8 cellular contexts compared by ENCODE assay signal in genomic region chr13:108915095-108915633, GRCh38.
A peak's percentile ranks its signal among the peaks of the same experiment; 100 is the strongest.
DNase-seq lines count a peak whose midpoint lies in the region; ATAC-seq and TF ChIP-seq lines count a peak whose summit lies in the region.

No MANE protein-coding gene starts in this region.

- intact Hi-C loops in body of pancreas (cut with DNase I) = no loop called here

- H3K4me3 ChIP-seq in BLaER1 treated with 17β-estradiol and CSF1 and Interleukin-3, amounts not matched to agents 10 nM and 100 nM = peak overlapping the region in 1 of 10 experiments; percentile 23; a peak in 1 of 20 replicates
- no peak overlapping the region for H3K4me3 ChIP-seq in body of pancreas

- peaks cover 4 to 16% (median 11%) of the 10 kb centered on the region in 10 experiments; a peak in 16 of 20 replicates for H3K4me1 ChIP-seq in BLaER1 treated with 17β-estradiol and CSF1 and Interleukin-3, amounts not matched to agents 10 nM and 100 nM
- peaks cover 19% of the 10 kb centered on the region for H3K4me1 ChIP-seq in body of pancreas

- H3K9me3 ChIP-seq in BLaER1 treated with 17β-estradiol and CSF1 and Interleukin-3, amounts not matched to agents 10 nM and 100 nM (replicated peaks in 1 of 11) = no peaks in the 10 kb centered on the region
- H3K9me3 ChIP-seq in body of pancreas = no peaks in the 10 kb centered on the region

- H3K27me3 ChIP-seq in BLaER1 treated with 17β-estradiol and CSF1 and Interleukin-3, amounts not matched to agents 10 nM and 100 nM = no peaks in the 10 kb centered on the region
- no peaks in the 10 kb centered on the region for H3K27me3 ChIP-seq in body of pancreas

- TF ChIP-seq CTCF in body of pancreas (IDR thresholded peaks at IDR 0.05) = peak in 5 of 7 experiments; percentile 36 to 64 (median 51)

- peak overlapping the region in 5 of 11 experiments; percentile 14 to 47 (median 33); a peak in 7 of 22 replicates for H3K27ac ChIP-seq in BLaER1 treated with 17β-estradiol and CSF1 and Interleukin-3, amounts not matched to agents 10 nM and 100 nM
- H3K27ac ChIP-seq in body of pancreas = peak overlapping the region; percentile 65 to 86 (median 82)

- no peaks in the 10 kb centered on the region for H4K20me1 ChIP-seq in BLaER1 treated with 17β-estradiol and CSF1 and Interleukin-3, amounts not matched to agents 10 nM and 100 nM

- 15 to 18% methylated on average over 7 of the region's 7 CpGs for whole genome bisulfite sequencing in body of pancreas, 2 donors

- peak; percentile 14 for DNase-seq in NCI-H1105 (lab: John Stamatoyannopoulos, UW)
- peak in 2 of 4 donors; percentile 22 to 29 for DNase-seq in body of pancreas
- DNase-seq in medulla oblongata (ENCODE audit: extremely low spot score) = peak; percentile 45
- DNase-seq in NCI-H187 treated with DMSO at 0.1 percent for 48 hours (lab: John Stamatoyannopoulos, UW) = no peak
- no peak for DNase-seq in NCI-H2227 (lab: John Stamatoyannopoulos, UW; ENCODE audit: unreplicated experiment)
- DNase-seq in activated gamma-delta T cell treated with Interleukin-2 at 50 U/mL for 16 hours = no peak

- H3K9ac ChIP-seq in BLaER1 treated with 17β-estradiol and CSF1 and Interleukin-3, amounts not matched to agents 10 nM and 100 nM = peak overlapping the region in 5 of 11 experiments; percentile 6 to 49 (median 21); a peak in 5 of 22 replicates

- no peak for TF ChIP-seq POLR2A in body of pancreas (IDR thresholded peaks at IDR 0.05)

- ATAC-seq in GM18867 (IDR thresholded peaks at IDR 0.05; ENCODE audit: unreplicated experiment) (peak; percentile 30), body of pancreas (peak; percentile 49)

- H3K4me2 ChIP-seq in BLaER1 treated with 17β-estradiol and CSF1 and Interleukin-3, amounts not matched to agents 10 nM and 100 nM = peak overlapping the region in 10 of 11 experiments; percentile 0 to 71 (median 32); a peak in 15 of 22 replicates

- no peaks in the 10 kb centered on the region for H3K36me3 ChIP-seq in BLaER1 treated with 17β-estradiol and CSF1 and Interleukin-3, amounts not matched to agents 10 nM and 100 nM
- H3K36me3 ChIP-seq in body of pancreas (replicated peaks in 1 of 2; ENCODE audit: insufficient read depth in 1 of 2, low read depth in 2 of 2) = no peaks in the 10 kb centered on the region

Comparison
In these comparisons a context has a peak if more than half of its experiments do, and no peak if none do; other contexts are left out.
1. DNase-seq: peak in NCI-H1105 (single experiment) and medulla oblongata (single experiment); none in NCI-H187 treated with DMSO at 0.1 percent for 48 hours (single experiment), NCI-H2227 (single experiment) and activated gamma-delta T cell treated with Interleukin-2 at 50 U/mL for 16 hours (single experiment).